In genomic region chr17:82094931-82095776, GRCh38 we compare ENCODE assay signal across 1 cellular context.
TF ChIP-seq lines count a peak whose summit lies in the region.

No MANE protein-coding gene starts in this region.

TF ChIP-seq in GM23338, 12 proteins besides CTCF, POLR2A, EP300 and RAD21:
- TF ChIP-seq ETS1 (IDR thresholded peaks at IDR 0.05) = no peak
- no peak for TF ChIP-seq NANOG (IDR thresholded peaks at IDR 0.05; ENCODE audit: borderline replicate concordance)
- TF ChIP-seq EZH2phosphoT487 (IDR thresholded peaks at IDR 0.05; ENCODE audit: unreplicated experiment) = no peak
- no peak for TF ChIP-seq ZNF331 (CRISPR knock-in tag; IDR thresholded peaks at IDR 0.05; ENCODE audit: low read depth)
- TF ChIP-seq ZNF462 (CRISPR knock-in tag; IDR thresholded peaks at IDR 0.05) = no peak
- TF ChIP-seq REST (IDR thresholded peaks at IDR 0.05; ENCODE audit: unreplicated experiment) = no peak
- no peak for TF ChIP-seq EZH2 (IDR thresholded peaks at IDR 0.05; ENCODE audit: low read depth, unreplicated experiment)
- TF ChIP-seq ZNF114 (CRISPR knock-in tag; IDR thresholded peaks at IDR 0.05) = no peak
- no peak for TF ChIP-seq CREB1 (CRISPR knock-in tag; IDR thresholded peaks at IDR 0.05; ENCODE audit: low read depth)
- TF ChIP-seq JUNB (IDR thresholded peaks at IDR 0.05; ENCODE audit: unreplicated experiment) = no peak
